8 cellular contexts compared by ENCODE assay signal in the genomic region with DNA sequence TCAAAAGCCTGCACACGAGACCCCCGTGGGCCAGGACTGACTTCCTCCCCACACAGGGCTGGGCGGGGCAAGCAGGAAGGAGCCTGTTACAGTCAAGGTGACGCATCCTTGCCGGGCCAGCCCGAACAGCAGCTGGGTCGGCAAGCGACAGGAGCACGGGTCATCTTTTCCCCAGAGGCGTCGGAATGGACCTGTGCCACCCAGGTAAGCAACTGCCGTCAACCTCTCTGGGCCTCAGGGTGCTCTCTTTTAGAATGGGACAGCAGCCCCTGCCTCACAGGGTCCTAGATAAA. TPM values are rescaled to one million over a fixed set of nuclear protein-coding genes. Genes with fewer than 3 reads are reported as not detected.
DNase-seq lines count a peak whose midpoint lies in the region; ATAC-seq, FAIRE-seq and TF ChIP-seq lines count a peak whose summit lies in the region.

A gene with protein sequence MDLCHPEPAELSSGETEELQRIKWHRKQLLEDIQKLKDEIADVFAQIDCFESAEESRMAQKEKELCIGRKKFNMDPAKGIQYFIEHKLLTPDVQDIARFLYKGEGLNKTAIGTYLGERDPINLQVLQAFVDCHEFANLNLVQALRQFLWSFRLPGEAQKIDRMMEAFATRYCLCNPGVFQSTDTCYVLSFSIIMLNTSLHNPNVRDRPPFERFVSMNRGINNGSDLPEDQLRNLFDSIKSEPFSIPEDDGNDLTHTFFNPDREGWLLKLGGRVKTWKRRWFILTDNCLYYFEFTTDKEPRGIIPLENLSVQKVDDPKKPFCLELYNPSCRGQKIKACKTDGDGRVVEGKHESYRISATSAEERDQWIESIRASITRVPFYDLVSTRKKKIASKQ (plus strand): TSS at position 124 of the 293 bp plus-strand sequence. CDS start 62 bp downstream, at position 186.

- FAIRE-seq in D721Med (lab: Jason Lieb, UNC): no peak

- H3K9ac ChIP-seq in OCI-LY3 (ENCODE audit: low read length): peak within 1 kb of the TSS; percentile 90

- H2AFZ ChIP-seq in OCI-LY3 (ENCODE audit: low read depth, low read length): peak within 1 kb of the TSS; percentile 58; the same call in 1 of the 2 replicates

- no peaks in the 10 kb centered on the region for H3K27me3 ChIP-seq in OCI-LY3 (ENCODE audit: low read depth, low read length)
- H3K27me3 ChIP-seq in left lung: peaks cover 0 to 23% of the 10 kb centered on the region in 2 donors

- H3K36me3 ChIP-seq in OCI-LY3 (replicated peaks; ENCODE audit: low read depth, low read length): peaks cover 23% of the 10 kb centered on the region
- peaks cover 0 to 10% of the 10 kb centered on the region in 2 donors for H3K36me3 ChIP-seq in left lung

- intact Hi-C loops in left lung (cut with DNase I): no loop called here

- peaks cover 44% of the 10 kb centered on the region for H3K4me1 ChIP-seq in OCI-LY3 (ENCODE audit: low read length)
- peaks cover 0 to 63% of the 10 kb centered on the region in 2 donors for H3K4me1 ChIP-seq in left lung

- H3K4me2 ChIP-seq in OCI-LY3 (ENCODE audit: low read length): peak within 1 kb of the TSS; percentile 94

- peak; percentile 41 for TF ChIP-seq POLR2A in GM18526 (IDR thresholded peaks at IDR 0.05; ENCODE audit: extremely low read depth, insufficient read length)

- peak; percentile 57 for ATAC-seq in left lung
- no peak for ATAC-seq in HG03565 (IDR thresholded peaks at IDR 0.05; ENCODE audit: unreplicated experiment)

- peaks cover 43% of the 10 kb centered on the region for H3K79me2 ChIP-seq in OCI-LY3 (ENCODE audit: low read length)

- TF ChIP-seq CTCF in OCI-LY3 (IDR thresholded peaks at IDR 0.05; ENCODE audit: low read depth, low read length): no peak
- no peak for TF ChIP-seq CTCF in left lung (IDR thresholded peaks at IDR 0.05)
- TF ChIP-seq CTCF in D721Med (IDR thresholded peaks at IDR 0.05; ENCODE audit: insufficient read depth, missing control alignments): no peak

- 0 out of 2 replicates have a peak, but pooled peaks cover 12% of the 10 kb centered on the region for H4K20me1 ChIP-seq in OCI-LY3 (ENCODE audit: insufficient read depth, low read length)

- H3K4me3 ChIP-seq in OCI-LY3 (ENCODE audit: low read length) (peak within 1 kb of the TSS; percentile 94), left lung (peak within 1 kb of the TSS; percentile 14 to 62)

- H3K9me3 ChIP-seq in OCI-LY3 (ENCODE audit: insufficient read depth, low read length) (no peaks in the 10 kb centered on the region), left lung (no peaks in the 10 kb centered on the region)

- DNase-seq in activated T-helper 9 cell treated with anti-CD3 and anti-CD28 coated beads, Interleukin-2, amount 50 U/mL, for 16 hours (ENCODE audit: low read depth): peak; percentile 71
- DNase-seq in left lung (peak; percentile 87 to 97), D721Med (ENCODE audit: insufficient read length, low spot score) (no peak), NCI-H446 (lab: John Stamatoyannopoulos, UW) (no peak)
- peak; percentile 50 to 72 for DNase-seq in stimulated activated CD8-positive, alpha-beta memory T cell treated with anti-CD3 and anti-CD28 coated beads, Interleukin-4, amount 100 ng/mL, for 4 hours (ENCODE audit: low read depth in 2 of 2, low spot score in 1 of 2)

- H3K27ac ChIP-seq in OCI-LY3 (ENCODE audit: low read length) (peak within 1 kb of the TSS; percentile 89), left lung (peak within 1 kb of the TSS; percentile 67 to 96)

RNA-seq across cellular contexts. Expression of the gene that starts here (rescaled TPM):
- total RNA-seq in left lung: 10 to 100 TPM; 16.2 to 63.4 TPM

Comparison
In these comparisons a context has a peak if more than half of its experiments do, and no peak if none do; other contexts are left out.
1. DNase-seq: peak in activated T-helper 9 cell treated with anti-CD3 and anti-CD28 coated beads, Interleukin-2, amount 50 U/mL, for 16 hours (single experiment), left lung (2 of 2) and stimulated activated CD8-positive, alpha-beta memory T cell treated with anti-CD3 and anti-CD28 coated beads, Interleukin-4, amount 100 ng/mL, for 4 hours (2 of 2); none in D721Med (single experiment) and NCI-H446 (0 of 2).